ENCODE assay signal across 19 cellular contexts in the genomic region with DNA sequence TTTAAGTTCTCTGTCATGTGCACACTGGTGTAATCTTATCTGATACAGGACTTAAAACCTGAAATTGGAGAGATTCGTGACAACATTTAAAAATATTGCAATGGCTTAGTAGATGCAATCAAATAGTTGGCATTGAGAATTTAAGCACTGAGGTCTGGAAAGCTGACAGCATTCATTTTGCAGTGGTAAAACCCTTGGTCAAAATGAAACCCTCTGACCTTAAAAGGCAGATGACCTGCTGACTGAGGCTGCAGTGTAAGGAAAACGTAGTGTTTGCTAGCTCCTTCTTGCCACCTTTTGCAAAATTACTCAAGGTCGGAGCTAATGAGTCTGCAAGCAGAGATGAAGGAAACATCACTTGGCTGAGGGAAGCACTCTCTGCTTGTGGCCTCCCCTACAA.
DNase-seq lines count a peak whose midpoint lies in the region; ATAC-seq, FAIRE-seq and TF ChIP-seq lines count a peak whose summit lies in the region.
"Had no signal": no experiment of that assay in that cellular context is flagged by ENCODE, and none has a peak within 500 bp of the region (broad histone marks: within the 10 kb centered on the region; RNA-seq: fewer than 3 reads in every experiment).

No MANE protein-coding gene starts in this region.

- WGBS in small intestine, 3 donors, result 58 to 87% (median 75%) methylated on average over 3 of the region's 3 CpGs

- CTCF ChIA-PET in activated CD4-positive, alpha-beta T cell treated with anti-CD3 and anti-CD28 coated beads for 36 hours (lab: Charles Lee), result no interaction called here
- CTCF ChIA-PET in PC-9 (lab: Charles Lee), result no interaction called here

- H3K27ac Mint-ChIP-seq in dendritic cell treated with granulocyte-macrophage colony-stimulating factor and Interleukin-4, amounts not matched to agents 40 ng/mL and 50 ng/mL, for 4 days, result peak overlapping the region; percentile 46
- no peak overlapping the region for H3K27ac Mint-ChIP-seq in activated CD4-positive, alpha-beta T cell treated with anti-CD3 and anti-CD28 coated beads for 36 hours
- H3K27ac Mint-ChIP-seq: activated T-cell treated with anti-CD3 and anti-CD28 coated beads, Interleukin-2, amount 50 U/mL, for 72 hours; CD8-positive, alpha-beta memory T cell; natural killer cell treated with Interleukin-12 subunit alpha and Interleukin-12 subunit beta and Interleukin-15 and Interleukin-18, amount 100 ng/mL, for 72 hours had no signal

- intact Hi-C loops in dendritic cell treated with granulocyte-macrophage colony-stimulating factor and Interleukin-4, amounts not matched to agents 40 ng/mL and 50 ng/mL, for 4 days (cut with micrococcal nuclease), result no loop called here
- intact Hi-C loops in activated CD4-positive, alpha-beta T cell treated with anti-CD3 and anti-CD28 coated beads for 36 hours (cut with DNase I, micrococcal nuclease), result no loop called here
- intact Hi-C loops in PC-9 (cut with micrococcal nuclease; ENCODE audit: unreplicated experiment), result no loop called here

- H3K4me3 ChIP-seq in PC-9, result no peak overlapping the region
- no peak overlapping the region for H3K4me3 ChIP-seq in small intestine (ENCODE audit: low read depth in 1 of 2, low read length in 2 of 2)
- H3K4me3 ChIP-seq: psoas muscle, SJSA1 had no signal

- no peak overlapping the region for H2AFZ ChIP-seq in PC-9

- no peaks in the 10 kb centered on the region for H3F3A ChIP-seq in PC-9 (ENCODE audit: insufficient read depth, low read depth)

- H3K4me2 ChIP-seq in PC-9, result no peak overlapping the region

- no peaks in the 10 kb centered on the region for H3K27me3 Mint-ChIP-seq in dendritic cell treated with granulocyte-macrophage colony-stimulating factor and Interleukin-4, amounts not matched to agents 40 ng/mL and 50 ng/mL, for 4 days
- no peaks in the 10 kb centered on the region for H3K27me3 Mint-ChIP-seq in activated CD4-positive, alpha-beta T cell treated with anti-CD3 and anti-CD28 coated beads for 36 hours

- BruUV-seq in PC-9 (replicated peaks; lab: Mats Ljungman, UMichigan), result no TSS peak

- FAIRE-seq in small intestine (lab: Jason Lieb, UNC), result no peak

- H3K27me3 ChIP-seq in PC-9 (ENCODE audit: insufficient read depth, low read depth) (no peaks in the 10 kb centered on the region), small intestine (ENCODE audit: control insufficient read depth in 2 of 2, insufficient read depth in 2 of 2, low read length in 2 of 2) (no peaks in the 10 kb centered on the region)
- H3K27me3 ChIP-seq: brain microvascular endothelial cell, SJSA1 had no signal

- peaks cover 40% of the 10 kb centered on the region for H3K4me1 Mint-ChIP-seq in dendritic cell treated with granulocyte-macrophage colony-stimulating factor and Interleukin-4, amounts not matched to agents 40 ng/mL and 50 ng/mL, for 4 days (ENCODE audit: low read depth)
- H3K4me1 Mint-ChIP-seq in activated CD4-positive, alpha-beta T cell treated with anti-CD3 and anti-CD28 coated beads for 36 hours, result no peaks in the 10 kb centered on the region
- H3K4me1 Mint-ChIP-seq: CD8-positive, alpha-beta memory T cell had no signal

- DNase-seq in activated CD4-positive, alpha-beta T cell treated with anti-CD3 and anti-CD28 coated beads for 36 hours, result no peak
- DNase-seq in PC-9, result no peak
- no peak for DNase-seq in small intestine
- no peak for DNase-seq in NCI-H128 (lab: John Stamatoyannopoulos, UW; ENCODE audit: unreplicated experiment)
- DNase-seq: activated T-cell treated with anti-CD3 and anti-CD28 coated beads, Interleukin-2, amount 50 U/mL, for 72 hours; brain microvascular endothelial cell; CD8-positive, alpha-beta memory T cell; left colon; NCI-H1417 treated with DMSO at 0.1 percent for 48 hours; NCI-H748 treated with DMSO at 0.1 percent for 48 hours; psoas muscle; T-helper 2 cell had no signal

- no peaks in the 10 kb centered on the region for H3K79me2 ChIP-seq in PC-9 (ENCODE audit: low read depth)

- H3K9me3 Mint-ChIP-seq in dendritic cell treated with granulocyte-macrophage colony-stimulating factor and Interleukin-4, amounts not matched to agents 40 ng/mL and 50 ng/mL, for 4 days, result peaks cover 3% of the 10 kb centered on the region
- H3K9me3 Mint-ChIP-seq in activated CD4-positive, alpha-beta T cell treated with anti-CD3 and anti-CD28 coated beads for 36 hours (ENCODE audit: low read depth), result no peaks in the 10 kb centered on the region
- H3K9me3 Mint-ChIP-seq: activated T-cell treated with anti-CD3 and anti-CD28 coated beads, Interleukin-2, amount 50 U/mL, for 72 hours; natural killer cell treated with Interleukin-12 subunit alpha and Interleukin-12 subunit beta and Interleukin-15 and Interleukin-18, amount 100 ng/mL, for 72 hours had no signal

- ATAC-seq in GM18511 (IDR thresholded peaks at IDR 0.05; ENCODE audit: unreplicated experiment), result peak; percentile 81
- ATAC-seq in GM21390 (IDR thresholded peaks at IDR 0.05; ENCODE audit: unreplicated experiment), result peak; percentile 48
- peak; percentile 66 for ATAC-seq in HG03066 (IDR thresholded peaks at IDR 0.05; ENCODE audit: low read depth, unreplicated experiment)
- no peak for ATAC-seq in activated CD4-positive, alpha-beta T cell treated with anti-CD3 and anti-CD28 coated beads for 36 hours
- ATAC-seq: activated T-cell treated with anti-CD3 and anti-CD28 coated beads, Interleukin-2, amount 50 U/mL, for 72 hours; left colon; natural killer cell treated with Interleukin-12 subunit alpha and Interleukin-12 subunit beta and Interleukin-15 and Interleukin-18, amount 100 ng/mL, for 72 hours; psoas muscle had no signal

- H3K36me3 ChIP-seq in PC-9 (ENCODE audit: low read depth) (no peaks in the 10 kb centered on the region), small intestine (ENCODE audit: control insufficient read depth in 2 of 2, insufficient read depth in 2 of 2, low read length in 2 of 2) (no peaks in the 10 kb centered on the region)
- H3K36me3 ChIP-seq: brain microvascular endothelial cell, SJSA1 had no signal

- H4K20me1 ChIP-seq in PC-9 (ENCODE audit: insufficient read depth), result no peaks in the 10 kb centered on the region

- no peaks in the 10 kb centered on the region for H3K4me1 ChIP-seq in PC-9 (replicated peaks; ENCODE audit: insufficient read depth)
- H3K4me1 ChIP-seq in small intestine (ENCODE audit: control insufficient read depth in 2 of 2, insufficient read depth in 1 of 2, low read depth in 1 of 2, low read length in 1 of 2), result no peaks in the 10 kb centered on the region
- H3K4me1 ChIP-seq: psoas muscle, SJSA1 had no signal

- H3K9me3 ChIP-seq in PC-9 (ENCODE audit: insufficient read depth, low read depth), result no peaks in the 10 kb centered on the region
- no peaks in the 10 kb centered on the region for H3K9me3 ChIP-seq in small intestine (ENCODE audit: control insufficient read depth, low read depth)
- H3K9me3 ChIP-seq: psoas muscle, SJSA1 had no signal

- no peak for TF ChIP-seq CTCF in PC-9 (conservative IDR thresholded peaks at IDR 0.05)

- H3K36me3 Mint-ChIP-seq in dendritic cell treated with granulocyte-macrophage colony-stimulating factor and Interleukin-4, amounts not matched to agents 40 ng/mL and 50 ng/mL, for 4 days (ENCODE audit: low read depth), result no peaks in the 10 kb centered on the region
- no peaks in the 10 kb centered on the region for H3K36me3 Mint-ChIP-seq in activated CD4-positive, alpha-beta T cell treated with anti-CD3 and anti-CD28 coated beads for 36 hours (ENCODE audit: low read depth)
- H3K36me3 Mint-ChIP-seq: CD8-positive, alpha-beta memory T cell; natural killer cell treated with Interleukin-12 subunit alpha and Interleukin-12 subunit beta and Interleukin-15 and Interleukin-18, amount 100 ng/mL, for 72 hours had no signal

- H3K27ac ChIP-seq in PC-9 (no peak overlapping the region), small intestine (ENCODE audit: low read depth in 1 of 2, low read length in 1 of 2) (no peak overlapping the region)
- H3K27ac ChIP-seq: brain microvascular endothelial cell, epithelial cell of prostate, psoas muscle, SJSA1 had no signal

- POLR2A ChIA-PET in activated CD4-positive, alpha-beta T cell treated with anti-CD3 and anti-CD28 coated beads for 36 hours (lab: Charles Lee), result no interaction called here
- POLR2A ChIA-PET in PC-9 (lab: Charles Lee; ENCODE audit: unreplicated experiment), result no interaction called here

- H3K9me2 ChIP-seq in PC-9 (ENCODE audit: insufficient read depth), result no peaks in the 10 kb centered on the region

- H3K4me3 Mint-ChIP-seq in dendritic cell treated with granulocyte-macrophage colony-stimulating factor and Interleukin-4, amounts not matched to agents 40 ng/mL and 50 ng/mL, for 4 days, result no peak overlapping the region
- no peak overlapping the region for H3K4me3 Mint-ChIP-seq in activated CD4-positive, alpha-beta T cell treated with anti-CD3 and anti-CD28 coated beads for 36 hours
- H3K4me3 Mint-ChIP-seq: activated T-cell treated with anti-CD3 and anti-CD28 coated beads, Interleukin-2, amount 50 U/mL, for 72 hours; CD8-positive, alpha-beta memory T cell; natural killer cell treated with Interleukin-12 subunit alpha and Interleukin-12 subunit beta and Interleukin-15 and Interleukin-18, amount 100 ng/mL, for 72 hours had no signal
